ENCODE assay signal across 2 cellular contexts in genomic region chr11:85464283-85464682, GRCh38.
TF ChIP-seq lines count a peak whose summit lies in the region.

No MANE protein-coding gene starts in this region.

TF ChIP-seq in HepG2, 621 proteins besides CTCF, POLR2A, EP300 and RAD21:
- TF ChIP-seq PHF20 (CRISPR knock-in tag; IDR thresholded peaks at IDR 0.05), result no peak
- no peak for TF ChIP-seq ZBTB21 (CRISPR knock-in tag; IDR thresholded peaks at IDR 0.05)
- no peak for TF ChIP-seq NPAS2 (CRISPR knock-in tag; IDR thresholded peaks at IDR 0.05; ENCODE audit: borderline replicate concordance)
- TF ChIP-seq STAG1 (CRISPR knock-in tag; IDR thresholded peaks at IDR 0.05), result peak; percentile 46
- no peak for TF ChIP-seq RORA (CRISPR knock-in tag; IDR thresholded peaks at IDR 0.05)
- TF ChIP-seq ATF7-NPFF (CRISPR knock-in tag; IDR thresholded peaks at IDR 0.05; ENCODE audit: low read depth), result no peak
- TF ChIP-seq ZNF276 (CRISPR knock-in tag; IDR thresholded peaks at IDR 0.05; ENCODE audit: low read depth), result no peak

TF ChIP-seq in H1, 55 proteins besides CTCF, POLR2A, EP300 and RAD21:
- TF ChIP-seq MAFK (IDR thresholded peaks at IDR 0.05; ENCODE audit: low read depth, low read length), result no peak
- TF ChIP-seq E2F6 (IDR thresholded peaks at IDR 0.05), result no peak
- no peak for TF ChIP-seq HDAC6 (IDR thresholded peaks at IDR 0.05; ENCODE audit: low read depth, low read length)
- no peak for TF ChIP-seq ATF2 (IDR thresholded peaks at IDR 0.05; ENCODE audit: low read length)
- no peak for TF ChIP-seq NRF1 (IDR thresholded peaks at IDR 0.05; ENCODE audit: low read depth, low read length)
- no peak for TF ChIP-seq KDM4A (IDR thresholded peaks at IDR 0.05; ENCODE audit: low read depth, low read length, severe bottlenecking)
- no peak for TF ChIP-seq SIRT6 (IDR thresholded peaks at IDR 0.05; ENCODE audit: low read length)
- TF ChIP-seq CTBP2 (IDR thresholded peaks at IDR 0.05; ENCODE audit: borderline replicate concordance, insufficient read depth, insufficient read length, low read length), result no peak
- TF ChIP-seq PHF8 (conservative IDR thresholded peaks at IDR 0.05; ENCODE audit: low read depth, low read length), result no peak
- no peak for TF ChIP-seq BACH1 (IDR thresholded peaks at IDR 0.05; ENCODE audit: low read length)
- no peak for TF ChIP-seq RFX5 (IDR thresholded peaks at IDR 0.05; ENCODE audit: borderline replicate concordance, low read depth, low read length)
- TF ChIP-seq SAP30 (IDR thresholded peaks at IDR 0.05; ENCODE audit: insufficient read depth, insufficient replicate concordance, low read length), result no peak
- TF ChIP-seq ASH2L (IDR thresholded peaks at IDR 0.05; ENCODE audit: low read length), result no peak
- no peak for TF ChIP-seq CREB1 (IDR thresholded peaks at IDR 0.05)
- TF ChIP-seq SP1 (IDR thresholded peaks at IDR 0.05; ENCODE audit: low read depth, low read length), result no peak
- no peak for TF ChIP-seq ATF3 (IDR thresholded peaks at IDR 0.05; ENCODE audit: insufficient read depth, low read depth, low read length)
- no peak for TF ChIP-seq FOSL1 (IDR thresholded peaks at IDR 0.05; ENCODE audit: insufficient read depth, low read depth, low read length)
- no peak for TF ChIP-seq TCF12 (IDR thresholded peaks at IDR 0.05; ENCODE audit: low read depth, low read length)
- TF ChIP-seq POU5F1 (IDR thresholded peaks at IDR 0.05; ENCODE audit: low read depth, low read length), result no peak
- TF ChIP-seq JUND (IDR thresholded peaks at IDR 0.05; ENCODE audit: low read length), result no peak
